Comparison of ENCODE assay signal across 5 cellular contexts in the genomic region with DNA sequence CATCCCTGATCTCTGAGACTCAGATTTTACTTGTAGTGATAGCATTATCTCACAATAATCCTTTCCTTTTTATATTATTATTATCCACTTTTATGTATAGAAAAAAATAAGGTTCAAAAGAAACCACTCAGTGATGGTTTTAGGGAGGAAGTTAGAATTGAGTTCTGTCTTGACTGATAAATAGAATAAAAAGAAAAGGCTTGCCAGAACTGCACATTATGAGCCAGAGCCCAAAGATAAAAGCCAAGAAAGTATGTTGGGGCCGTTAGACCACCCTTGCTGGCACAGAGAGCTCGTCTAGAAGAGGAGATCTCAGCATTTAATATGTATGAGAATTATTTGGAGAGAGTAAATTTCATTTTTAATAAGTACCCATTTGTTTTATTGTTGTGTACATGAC.
"Had no signal": no experiment of that assay in that cellular context is flagged by ENCODE, and none has a peak within 500 bp of the region (broad histone marks: within the 10 kb centered on the region; RNA-seq: fewer than 3 reads in every experiment).

No MANE protein-coding gene starts in this region.

- H3K27ac Mint-ChIP-seq: IgD-negative memory B cell had no signal

- H3K27ac ChIP-seq: HL-60 had no signal

- H3K4me3 Mint-ChIP-seq: IgD-negative memory B cell had no signal

- DNase-seq: IMR-90, KBM-7 had no signal

- H3K4me3 ChIP-seq: K562 had no signal

- H3K27me3 Mint-ChIP-seq: IgD-negative memory B cell had no signal

- H3K4me1 Mint-ChIP-seq: IgD-negative memory B cell had no signal

- H3K36me3 Mint-ChIP-seq: IgD-negative memory B cell had no signal
